ENCODE assay signal across 9 cellular contexts in genomic region chr2:129956171-129956570, GRCh38. TPM values are rescaled to one million over a fixed set of nuclear protein-coding genes. Genes with fewer than 3 reads are reported as not detected.
A peak's percentile ranks its signal among the peaks of the same experiment; 100 is the strongest.
DNase-seq lines count a peak whose midpoint lies in the region.
"Not testable (repeated sequence)": the region's sequence is repeated elsewhere in the genome, so short reads cannot be mapped to it uniquely, and the experiment has no call there.
"Had no signal": no experiment of that assay in that cellular context is flagged by ENCODE, and none has a peak within 500 bp of the region (broad histone marks: within the 10 kb centered on the region; RNA-seq: fewer than 3 reads in every experiment).

No MANE protein-coding gene starts in this region.

- not testable (repeated sequence) for H3K9ac ChIP-seq in BLaER1; trophoblast cell (ENCODE audit: low read length)
- peak overlapping the region in 3 of 11 experiments; percentile 46 to 61 (median 57); a peak in 5 of 22 replicates for H3K9ac ChIP-seq in BLaER1 treated with 17β-estradiol and CSF1 and Interleukin-3, amounts not matched to agents 10 nM and 100 nM

- no CpG with 5 or more reads among the region's 6 CpGs for WGBS in trophoblast cell (ENCODE audit: extremely low coverage, insufficient coverage, insufficient read length)

- peak overlapping the region; percentile 46 for H3K18ac ChIP-seq in trophoblast cell (ENCODE audit: low read length)

- not testable (repeated sequence) for H3K27me3 ChIP-seq in BLaER1; BLaER1 treated with 17β-estradiol and CSF1 and Interleukin-3, amounts not matched to agents 10 nM and 100 nM; trophoblast cell (ENCODE audit: insufficient read depth, low read length)

- H3K4me3 ChIP-seq in BLaER1; BLaER1 treated with 17β-estradiol and CSF1 and Interleukin-3, amounts not matched to agents 10 nM and 100 nM; trophoblast cell (ENCODE audit: low read depth, low read length): not testable (repeated sequence)

- H3K4me2 ChIP-seq in BLaER1, result peak overlapping the region; percentile 71
- H3K4me2 ChIP-seq in BLaER1 treated with 17β-estradiol and CSF1 and Interleukin-3, amounts not matched to agents 10 nM and 100 nM, result peak overlapping the region in 8 of 11 experiments; percentile 71 to 88 (median 80); a peak in 15 of 22 replicates
- peak overlapping the region; percentile 46 for H3K4me2 ChIP-seq in trophoblast cell (ENCODE audit: low read length)

- H2BK5ac ChIP-seq in trophoblast cell (ENCODE audit: low read depth, low read length, poor library complexity), result peak overlapping the region; percentile 46

- not testable (repeated sequence) for H3K79me2 ChIP-seq in trophoblast cell (ENCODE audit: control insufficient read depth, insufficient read depth, low read length, poor library complexity)

- not testable (repeated sequence) for H2AK5ac ChIP-seq in trophoblast cell (ENCODE audit: low read length)

- not testable (repeated sequence) for H3K14ac ChIP-seq in trophoblast cell (ENCODE audit: low read length)

- not testable (repeated sequence) for H3K23ac ChIP-seq in trophoblast cell (ENCODE audit: low read length)

- H3K27ac ChIP-seq in BLaER1, result peak overlapping the region; percentile 63; the same call in 1 of the 2 replicates
- peak overlapping the region in 9 of 11 experiments; percentile 62 to 80 (median 76); a peak in 15 of 22 replicates for H3K27ac ChIP-seq in BLaER1 treated with 17β-estradiol and CSF1 and Interleukin-3, amounts not matched to agents 10 nM and 100 nM
- peak overlapping the region; percentile 94 for H3K27ac ChIP-seq in trophoblast cell (ENCODE audit: low read depth, low read length)

- H2BK12ac ChIP-seq in trophoblast cell (ENCODE audit: low read length), result peak overlapping the region; percentile 88

- not testable (repeated sequence) for H2AFZ ChIP-seq in trophoblast cell (ENCODE audit: insufficient read depth, low read length, poor library complexity)

- H3K36me3 ChIP-seq in BLaER1; BLaER1 treated with 17β-estradiol and CSF1 and Interleukin-3, amounts not matched to agents 10 nM and 100 nM; trophoblast cell (ENCODE audit: control insufficient read depth in 1 of 2, insufficient read depth in 2 of 2, low read length in 2 of 2): not testable (repeated sequence)

- H3K4ac ChIP-seq in trophoblast cell (ENCODE audit: low read depth, low read length), result not testable (repeated sequence)

- peak; percentile 69 to 74 for DNase-seq in trophoblast cell

- H3K79me1 ChIP-seq in trophoblast cell (ENCODE audit: low read length), result peaks cover 15% of the 10 kb centered on the region

- peak overlapping the region; percentile 87 for H4K91ac ChIP-seq in trophoblast cell (ENCODE audit: low read depth, low read length)

- peak overlapping the region; percentile 68 for H2BK120ac ChIP-seq in trophoblast cell (ENCODE audit: insufficient read depth, low read length, poor library complexity)

- H3K9me3 ChIP-seq in BLaER1; BLaER1 treated with 17β-estradiol and CSF1 and Interleukin-3, amounts not matched to agents 10 nM and 100 nM (replicated peaks in 1 of 11); trophoblast cell (ENCODE audit: insufficient read depth, low read depth, low read length): not testable (repeated sequence)

- not testable (repeated sequence) for H4K20me1 ChIP-seq in BLaER1; BLaER1 treated with 17β-estradiol and CSF1 and Interleukin-3, amounts not matched to agents 10 nM and 100 nM

- H4K8ac ChIP-seq in trophoblast cell (ENCODE audit: low read depth, low read length), result not testable (repeated sequence)

- H3K4me1 ChIP-seq in BLaER1, result peaks cover 12% of the 10 kb centered on the region
- peaks cover 7 to 19% (median 12%) of the 10 kb centered on the region in 10 experiments for H3K4me1 ChIP-seq in BLaER1 treated with 17β-estradiol and CSF1 and Interleukin-3, amounts not matched to agents 10 nM and 100 nM
- H3K4me1 ChIP-seq in trophoblast cell (ENCODE audit: control insufficient read depth in 1 of 2, insufficient read depth in 2 of 2, low read length in 2 of 2), result not testable (repeated sequence)

- not testable (repeated sequence) for H4K12ac ChIP-seq in trophoblast cell (ENCODE audit: low read depth, low read length)

RNA-seq across cellular contexts. Expression of gene RAB6C, which starts 23.3 kb away (rescaled TPM):
- polyA plus RNA-seq in trophoblast cell (2013), result 1.8 and 1.9 TPM in 2 replicates
- polyA plus RNA-seq: AG04450; BJ; CD14-positive monocyte; CD4-positive, alpha-beta memory T cell; CD4-positive, CD25-positive, alpha-beta regulatory T cell; CD8-positive, alpha-beta memory T cell had no signal
